ENCODE assay signal across 20 cellular contexts in the genomic region with DNA sequence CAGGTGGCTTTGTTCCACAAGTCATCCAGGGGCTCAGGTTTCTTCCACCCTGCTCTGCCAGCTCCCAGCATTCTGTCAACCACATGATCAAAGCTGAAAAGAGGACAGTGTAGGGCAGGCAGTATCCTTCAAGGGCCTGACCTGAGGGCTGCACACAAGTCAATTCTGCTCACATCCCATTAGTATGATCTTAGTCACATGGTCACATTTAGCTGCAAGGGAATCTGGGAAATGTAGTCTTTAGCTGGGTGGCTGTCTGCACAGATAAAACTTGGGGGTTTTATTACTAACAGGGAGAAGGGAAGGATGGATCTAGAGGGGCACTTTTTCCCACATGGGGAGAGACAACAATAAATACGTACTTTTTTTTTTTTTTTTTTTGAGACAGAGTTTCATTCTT.
DNase-seq lines count a peak whose midpoint lies in the region; TF ChIP-seq lines count a peak whose summit lies in the region.
"Had no signal": no experiment of that assay in that cellular context is flagged by ENCODE, and none has a peak within 500 bp of the region (broad histone marks: within the 10 kb centered on the region; RNA-seq: fewer than 3 reads in every experiment).

No MANE protein-coding gene starts in this region.

- TF ChIP-seq EP300 in Ishikawa (IDR thresholded peaks at IDR 0.05; ENCODE audit: borderline replicate concordance), result no peak

- no peak overlapping the region for H3K4me3 ChIP-seq in Karpas-422 (ENCODE audit: low read length)
- H3K4me3 ChIP-seq: MG63 had no signal

- no peaks in the 10 kb centered on the region for H3K9me2 ChIP-seq in Karpas-422 (replicated peaks; ENCODE audit: insufficient read depth, low read length)
- H3K9me2 ChIP-seq: SK-N-SH had no signal

- H2AFZ ChIP-seq in Karpas-422 (ENCODE audit: low read length), result no peak overlapping the region

- no peaks in the 10 kb centered on the region for H3K4me1 ChIP-seq in Karpas-422 (ENCODE audit: low read length)

- H4K20me1 ChIP-seq in Karpas-422 (ENCODE audit: insufficient read depth, low read depth, low read length), result no peaks in the 10 kb centered on the region

- H3K9ac ChIP-seq in Karpas-422 (ENCODE audit: low read length), result no peak overlapping the region
- H3K9ac ChIP-seq: SK-N-SH had no signal

- DNase-seq in NCI-H2029 treated with DMSO at 0.1 percent for 48 hours (lab: John Stamatoyannopoulos, UW), result peak; percentile 22
- DNase-seq in NCI-H2029 (lab: John Stamatoyannopoulos, UW), result no peak
- peak; percentile 51 for DNase-seq in NCI-H510A (lab: John Stamatoyannopoulos, UW)
- peak; percentile 66 for DNase-seq in left kidney (ENCODE audit: low read depth, low spot score)
- no peak for DNase-seq in Karpas-422
- DNase-seq in activated T-cell treated with anti-CD3 and anti-CD28 coated beads for 4 hours, result no peak
- DNase-seq in UCSD-AML1 (lab: John Stamatoyannopoulos, UW; ENCODE audit: unreplicated experiment), result no peak
- DNase-seq: AML-193; C1 segment of cervical spinal cord; Calu3; CD8-positive, alpha-beta T cell; DMS153; MG63; NCI-H1436 treated with DMSO at 0.1 percent for 48 hours; NCI-H2081 treated with DMSO at 0.1 percent for 48 hours; NCI-H69; SIG-M5; SK-N-SH; T-helper 2 cell had no signal

- no peaks in the 10 kb centered on the region for H3K9me3 ChIP-seq in Karpas-422 (ENCODE audit: low read length)
- H3K9me3 ChIP-seq: MG63, SK-N-SH had no signal

- H3K79me2 ChIP-seq in Karpas-422 (ENCODE audit: low read length), result no peaks in the 10 kb centered on the region

- no peak overlapping the region for H3K4me2 ChIP-seq in Karpas-422 (ENCODE audit: low read depth, low read length, poor library complexity, severe bottlenecking)
- H3K4me2 ChIP-seq: SK-N-SH had no signal

- no peaks in the 10 kb centered on the region for H3K36me3 ChIP-seq in Karpas-422 (ENCODE audit: insufficient read depth, low read length)
- H3K36me3 ChIP-seq: MG63 had no signal

- H3K27me3 ChIP-seq in Karpas-422 (ENCODE audit: low read length), result no peaks in the 10 kb centered on the region
- H3K27me3 ChIP-seq: MG63 had no signal

- H3K27ac ChIP-seq in Karpas-422 (ENCODE audit: low read length), result no peak overlapping the region

- TF ChIP-seq RAD21 in Ishikawa (IDR thresholded peaks at IDR 0.05; ENCODE audit: low read depth), result no peak

TF ChIP-seq in Ishikawa, 13 proteins besides CTCF, POLR2A, EP300 and RAD21:
- TF ChIP-seq CREB1 (IDR thresholded peaks at IDR 0.05; ENCODE audit: low read depth) (no peak), CEBPB (IDR thresholded peaks at IDR 0.05) (no peak), FOXM1 (IDR thresholded peaks at IDR 0.05; ENCODE audit: borderline replicate concordance, low read depth) (no peak), TEAD4 (IDR thresholded peaks at IDR 0.05) (no peak)
- TF ChIP-seq, protein P1, sequence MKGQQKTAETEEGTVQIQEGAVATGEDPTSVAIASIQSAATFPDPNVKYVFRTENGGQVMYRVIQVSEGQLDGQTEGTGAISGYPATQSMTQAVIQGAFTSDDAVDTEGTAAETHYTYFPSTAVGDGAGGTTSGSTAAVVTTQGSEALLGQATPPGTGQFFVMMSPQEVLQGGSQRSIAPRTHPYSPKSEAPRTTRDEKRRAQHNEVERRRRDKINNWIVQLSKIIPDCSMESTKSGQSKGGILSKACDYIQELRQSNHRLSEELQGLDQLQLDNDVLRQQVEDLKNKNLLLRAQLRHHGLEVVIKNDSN (IDR thresholded peaks at IDR 0.05), result peak; percentile 86
- TF ChIP-seq, protein P2, sequence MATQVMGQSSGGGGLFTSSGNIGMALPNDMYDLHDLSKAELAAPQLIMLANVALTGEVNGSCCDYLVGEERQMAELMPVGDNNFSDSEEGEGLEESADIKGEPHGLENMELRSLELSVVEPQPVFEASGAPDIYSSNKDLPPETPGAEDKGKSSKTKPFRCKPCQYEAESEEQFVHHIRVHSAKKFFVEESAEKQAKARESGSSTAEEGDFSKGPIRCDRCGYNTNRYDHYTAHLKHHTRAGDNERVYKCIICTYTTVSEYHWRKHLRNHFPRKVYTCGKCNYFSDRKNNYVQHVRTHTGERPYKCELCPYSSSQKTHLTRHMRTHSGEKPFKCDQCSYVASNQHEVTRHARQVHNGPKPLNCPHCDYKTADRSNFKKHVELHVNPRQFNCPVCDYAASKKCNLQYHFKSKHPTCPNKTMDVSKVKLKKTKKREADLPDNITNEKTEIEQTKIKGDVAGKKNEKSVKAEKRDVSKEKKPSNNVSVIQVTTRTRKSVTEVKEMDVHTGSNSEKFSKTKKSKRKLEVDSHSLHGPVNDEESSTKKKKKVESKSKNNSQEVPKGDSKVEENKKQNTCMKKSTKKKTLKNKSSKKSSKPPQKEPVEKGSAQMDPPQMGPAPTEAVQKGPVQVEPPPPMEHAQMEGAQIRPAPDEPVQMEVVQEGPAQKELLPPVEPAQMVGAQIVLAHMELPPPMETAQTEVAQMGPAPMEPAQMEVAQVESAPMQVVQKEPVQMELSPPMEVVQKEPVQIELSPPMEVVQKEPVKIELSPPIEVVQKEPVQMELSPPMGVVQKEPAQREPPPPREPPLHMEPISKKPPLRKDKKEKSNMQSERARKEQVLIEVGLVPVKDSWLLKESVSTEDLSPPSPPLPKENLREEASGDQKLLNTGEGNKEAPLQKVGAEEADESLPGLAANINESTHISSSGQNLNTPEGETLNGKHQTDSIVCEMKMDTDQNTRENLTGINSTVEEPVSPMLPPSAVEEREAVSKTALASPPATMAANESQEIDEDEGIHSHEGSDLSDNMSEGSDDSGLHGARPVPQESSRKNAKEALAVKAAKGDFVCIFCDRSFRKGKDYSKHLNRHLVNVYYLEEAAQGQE (IDR thresholded peaks at IDR 0.05; ENCODE audit: low read depth), result no peak

Comparison
In these comparisons a context has a peak if more than half of its experiments do, and no peak if none do; other contexts are left out.
1. DNase-seq: peak in NCI-H2029 treated with DMSO at 0.1 percent for 48 hours (single experiment), NCI-H510A (single experiment) and left kidney (single experiment); none in NCI-H2029 (single experiment), Karpas-422 (single experiment), activated T-cell treated with anti-CD3 and anti-CD28 coated beads for 4 hours (single experiment) and UCSD-AML1 (single experiment).